8 cellular contexts compared by ENCODE assay signal in genomic region chr15:90201150-90201943, GRCh38. TPM values are rescaled to one million over a fixed set of nuclear protein-coding genes. Genes with fewer than 3 reads are reported as not detected.
DNase-seq lines count a peak whose midpoint lies in the region; ATAC-seq, FAIRE-seq and TF ChIP-seq lines count a peak whose summit lies in the region.

TSS of gene SEMA4B (plus strand) at chr15:90201330. CDS start at chr15:90201579, 249 bp downstream.

- peak within 1 kb of the TSS; percentile 42 for H3K4ac ChIP-seq in neuronal stem cell (ENCODE audit: low read length)

- no peaks in the 10 kb centered on the region for H3K9me3 Mint-ChIP-seq in Calu3 (ENCODE audit: low read depth, unreplicated experiment)

- no peak for TF ChIP-seq POLR2A in suprapubic skin (IDR thresholded peaks at IDR 0.05)

- no CpG with 5 or more reads among the region's 86 CpGs for WGBS in neuronal stem cell (ENCODE audit: extremely low coverage in 2 of 2, insufficient read length in 2 of 2, insufficient replicate concordance in 1 of 2), 2 donors
- 0% methylated on average over 8 of the region's 86 CpGs for WGBS in suprapubic skin

- H3K4me2 ChIP-seq in neuronal stem cell (ENCODE audit: insufficient read depth, low read length, poor library complexity, severe bottlenecking): peak within 1 kb of the TSS; percentile 95

- peaks cover 30% of the 10 kb centered on the region for H3K36me3 Mint-ChIP-seq in Calu3 (ENCODE audit: insufficient read depth, unreplicated experiment)

- H4K91ac ChIP-seq in neuronal stem cell (ENCODE audit: low read depth, low read length, poor library complexity): no peak within 1 kb of the TSS

- DNase-seq in Calu3: peak; percentile 84
- DNase-seq in HT-29 (ENCODE audit: low spot score): peak; percentile 84
- peak; percentile 76 for DNase-seq in RWPE2 (ENCODE audit: low spot score)
- peak; percentile 71 for DNase-seq in activated gamma-delta T cell treated with Interleukin-2 at 50 U/mL for 16 hours
- DNase-seq in frontal cortex (ENCODE audit: low spot score in 2 of 2): peak; percentile 89
- peak; percentile 85 for DNase-seq in neuronal stem cell (ENCODE audit: low spot score)
- no peak for DNase-seq in suprapubic skin (ENCODE audit: low spot score in 2 of 2)

- peak; percentile 82 for ATAC-seq in GM19467 (IDR thresholded peaks at IDR 0.05; ENCODE audit: unreplicated experiment)
- ATAC-seq in RWPE2 (ENCODE audit: low read depth): peak; percentile 78

- TF ChIP-seq CTCF in Calu3 (IDR thresholded peaks at IDR 0.05; ENCODE audit: unreplicated experiment): no peak
- TF ChIP-seq CTCF in RWPE2 (IDR thresholded peaks at IDR 0.05; ENCODE audit: poor library complexity, severe bottlenecking): no peak
- TF ChIP-seq CTCF in suprapubic skin (IDR thresholded peaks at IDR 0.05): no peak

- H3K4me3 Mint-ChIP-seq in Calu3 (ENCODE audit: low read depth, unreplicated experiment): peak within 1 kb of the TSS; percentile 73

- H3K79me1 ChIP-seq in neuronal stem cell (ENCODE audit: low read depth, low read length): peaks cover 7% of the 10 kb centered on the region

- CTCF ChIA-PET in Calu3 (lab: Charles Lee): interaction anchor here (0.6 to 3.5 kb wide), 6 partner anchors 9 to 981 kb away, joined by 3 to 13 read pairs (median 4); no protein-coding TSS in a partner anchor

- H3K4me1 Mint-ChIP-seq in Calu3 (ENCODE audit: low read depth, unreplicated experiment): peaks cover 19% of the 10 kb centered on the region

- no peak within 1 kb of the TSS for H2BK12ac ChIP-seq in neuronal stem cell (ENCODE audit: low read length)

- H3K9me3 ChIP-seq in RWPE2 (ENCODE audit: severe bottlenecking) (no peaks in the 10 kb centered on the region), neuronal stem cell (replicated peaks in 1 of 2; ENCODE audit: control insufficient read depth in 2 of 2, insufficient read depth in 1 of 2, low read depth in 1 of 2, low read length in 2 of 2) (no peaks in the 10 kb centered on the region), suprapubic skin (no peaks in the 10 kb centered on the region)

- peak within 1 kb of the TSS; percentile 92 for H2AFZ ChIP-seq in neuronal stem cell (ENCODE audit: low read length)

- peak within 1 kb of the TSS; percentile 98 for H3K9ac ChIP-seq in neuronal stem cell (ENCODE audit: low read depth, low read length, poor library complexity)

- no peaks in the 10 kb centered on the region for H3K27me3 Mint-ChIP-seq in Calu3 (ENCODE audit: unreplicated experiment)

- intact Hi-C loops in Calu3 (cut with micrococcal nuclease; ENCODE audit: unreplicated experiment): no loop called here

- H2BK120ac ChIP-seq in neuronal stem cell (ENCODE audit: low read depth, low read length): no peak within 1 kb of the TSS

- BruUV-seq in Calu3 (replicated peaks; lab: Mats Ljungman, UMichigan): no TSS peak

- peak within 1 kb of the TSS; percentile 95 for H3K14ac ChIP-seq in neuronal stem cell (ENCODE audit: low read length)

- H3K4me3 ChIP-seq in RWPE2 (ENCODE audit: severe bottlenecking) (peak within 1 kb of the TSS; percentile 73), neuronal stem cell (ENCODE audit: low read length in 2 of 2) (peak within 1 kb of the TSS; percentile 90 to 99), suprapubic skin (peak within 1 kb of the TSS; percentile 69)

- H3K27ac ChIP-seq in RWPE2 (ENCODE audit: poor library complexity, severe bottlenecking): peak within 1 kb of the TSS; percentile 98
- peak within 1 kb of the TSS; percentile 58 for H3K27ac ChIP-seq in neuronal stem cell (replicated peaks; ENCODE audit: low read length)
- H3K27ac ChIP-seq in suprapubic skin: peak within 1 kb of the TSS; percentile 81

- peak within 1 kb of the TSS; percentile 96 for H3K23ac ChIP-seq in neuronal stem cell (ENCODE audit: low read depth, low read length, poor library complexity)

- FAIRE-seq in frontal cortex (lab: Jason Lieb, UNC): no peak

- peaks cover 48% of the 10 kb centered on the region for H3K4me1 ChIP-seq in RWPE2 (ENCODE audit: insufficient read depth, poor library complexity, severe bottlenecking)
- peaks cover 11% of the 10 kb centered on the region in 2 donors for H3K4me1 ChIP-seq in neuronal stem cell (ENCODE audit: control insufficient read depth in 2 of 2, insufficient read depth in 1 of 2, low read depth in 1 of 2, low read length in 2 of 2)
- peaks cover 56% of the 10 kb centered on the region for H3K4me1 ChIP-seq in suprapubic skin

- H3K27me3 ChIP-seq in RWPE2 (ENCODE audit: insufficient read depth, poor library complexity, severe bottlenecking): no peaks in the 10 kb centered on the region
- H3K27me3 ChIP-seq in neuronal stem cell (ENCODE audit: control insufficient read depth in 3 of 3, insufficient read depth in 3 of 3, low read depth in 1 of 3, low read length in 3 of 3): no peaks in the 10 kb centered on the region
- no peaks in the 10 kb centered on the region for H3K27me3 ChIP-seq in suprapubic skin

- no peak for TF ChIP-seq EP300 in suprapubic skin (IDR thresholded peaks at IDR 0.05)

- no peak within 1 kb of the TSS for H4K8ac ChIP-seq in neuronal stem cell (ENCODE audit: low read depth, low read length)

- H2BK5ac ChIP-seq in neuronal stem cell (ENCODE audit: low read length): peak within 1 kb of the TSS; percentile 83

- H3K36me3 ChIP-seq in RWPE2 (ENCODE audit: low read depth) (peaks cover 66% of the 10 kb centered on the region), neuronal stem cell (replicated peaks in 1 of 2; ENCODE audit: control insufficient read depth in 2 of 2, insufficient read depth in 2 of 2, low read length in 2 of 2) (peaks cover 0 to 20% of the 10 kb centered on the region in 2 donors), suprapubic skin (peaks cover 4% of the 10 kb centered on the region)

- H3K27ac Mint-ChIP-seq in Calu3 (ENCODE audit: unreplicated experiment): peak within 1 kb of the TSS; percentile 52

- peak within 1 kb of the TSS; percentile 97 for H3K18ac ChIP-seq in neuronal stem cell (ENCODE audit: low read length)

- peak within 1 kb of the TSS; percentile 40 for H2AK5ac ChIP-seq in neuronal stem cell (ENCODE audit: low read depth, low read length)

- peak within 1 kb of the TSS; percentile 20 for H2BK15ac ChIP-seq in neuronal stem cell (ENCODE audit: low read length)

RNA-seq across cellular contexts. Expression of gene SEMA4B, which starts in this region (rescaled TPM):
- total RNA-seq in Calu3 (2022) (67.3 and 73.0 TPM in 2 replicates), frontal cortex (35.5 TPM), suprapubic skin (100 to 1,000 TPM in 2 of 4 donors, 10 to 100 TPM in 2; 81.7 to 146 (median 116) TPM)
- 198 and 272 TPM in 2 replicates for total RNA-seq in HT-29 (2014; rRNA removed; shearing (Covaris generic))
- polyA plus RNA-seq in neuronal stem cell (2013, experiment 1 of 2): 15.2 TPM
- polyA plus RNA-seq in neuronal stem cell (2013, experiment 2 of 2): 15.6 TPM

Comparison
In these comparisons a context has a peak if more than half of its experiments do, and no peak if none do; other contexts are left out.
1. DNase-seq: peak in Calu3 (single experiment), HT-29 (single experiment), RWPE2 (single experiment), activated gamma-delta T cell treated with Interleukin-2 at 50 U/mL for 16 hours (single experiment), frontal cortex (2 of 2) and neuronal stem cell (single experiment); none in suprapubic skin (0 of 2).
2. Peak in every context shown above with its lines, with median percentiles within 50 percentile points of each other: H3K27ac ChIP-seq and H3K4me3 ChIP-seq.